ENCODE assay signal across 13 cellular contexts in genomic region chr11:114496915-114497314, GRCh38.
"Had no signal": no experiment of that assay in that cellular context is flagged by ENCODE, and none has a peak within 500 bp of the region (broad histone marks: within the 10 kb centered on the region; RNA-seq: fewer than 3 reads in every experiment).

No MANE protein-coding gene starts in this region.

- H3K27me3 ChIP-seq: esophagus squamous epithelium, heart right ventricle, upper lobe of right lung had no signal

- H3K36me3 ChIP-seq: esophagus squamous epithelium, heart right ventricle, left ventricle myocardium inferior, upper lobe of right lung had no signal

- H3K4me1 ChIP-seq: esophagus squamous epithelium, heart right ventricle, left ventricle myocardium inferior, upper lobe of right lung had no signal

- H3K36me3 Mint-ChIP-seq: activated CD4-positive, alpha-beta memory T cell treated with anti-CD3 and anti-CD28 coated beads for 36 hours; stimulated activated naive B cell treated with anti-CD40 and anti-IgM and Interleukin-4, amounts not matched to agents 10 μg/mL and 1 μg/mL and 100 μg/mL, for 72 hours had no signal

- DNase-seq: activated CD4-positive, alpha-beta memory T cell treated with anti-CD3 and anti-CD28 coated beads for 36 hours; activated CD4-positive, alpha-beta T cell treated with anti-CD3 and anti-CD28 coated beads for 4 hours; activated T-cell treated with anti-CD3 and anti-CD28 coated beads for 4 hours; cerebellar nuclear complex; cortex of kidney; esophagus squamous epithelium; heart right ventricle; left ventricle myocardium inferior; retina; stimulated activated naive B cell treated with anti-CD40 and anti-IgM and Interleukin-4, amounts not matched to agents 10 μg/mL and 1 μg/mL and 100 μg/mL, for 72 hours; upper lobe of right lung had no signal

- H3K9me3 Mint-ChIP-seq: activated T-helper 1 cell treated with anti-CD3 and anti-CD28 coated beads, Interleukin-12 subunit alpha, Interleukin-12 subunit beta, Interleukin-2, Interleukin-4 antibody, amounts not matched to agents 30 ng/mL and 10 ng/mL and 1 ng/mL, durations not matched to agents 14 hours and 24 hours and 36 hours had no signal

- H3K9me3 ChIP-seq: esophagus squamous epithelium had no signal

- H3K4me1 Mint-ChIP-seq: stimulated activated naive B cell treated with anti-CD40 and anti-IgM and Interleukin-4, amounts not matched to agents 10 μg/mL and 1 μg/mL and 100 μg/mL, for 72 hours had no signal

- H3K27ac Mint-ChIP-seq: activated CD4-positive, alpha-beta memory T cell treated with anti-CD3 and anti-CD28 coated beads for 36 hours; activated naive CD8-positive, alpha-beta T cell; activated T-helper 1 cell treated with anti-CD3 and anti-CD28 coated beads, Interleukin-12 subunit alpha, Interleukin-12 subunit beta, Interleukin-2, Interleukin-4 antibody, amounts not matched to agents 30 ng/mL and 10 ng/mL and 1 ng/mL, durations not matched to agents 14 hours and 24 hours and 36 hours; stimulated activated naive B cell treated with anti-CD40 and anti-IgM and Interleukin-4, amounts not matched to agents 10 μg/mL and 1 μg/mL and 100 μg/mL, for 72 hours had no signal

- H3K27ac ChIP-seq: esophagus squamous epithelium, heart right ventricle, left ventricle myocardium inferior, upper lobe of right lung had no signal

- ATAC-seq: heart right ventricle; stimulated activated naive B cell treated with anti-CD40 and anti-IgM and Interleukin-4, amounts not matched to agents 10 μg/mL and 1 μg/mL and 100 μg/mL, for 72 hours; upper lobe of right lung had no signal

- H3K4me3 ChIP-seq: esophagus squamous epithelium, heart right ventricle, left ventricle myocardium inferior, upper lobe of right lung had no signal

- H3K4me3 Mint-ChIP-seq: activated CD4-positive, alpha-beta memory T cell treated with anti-CD3 and anti-CD28 coated beads for 36 hours; activated naive CD8-positive, alpha-beta T cell; activated T-helper 1 cell treated with anti-CD3 and anti-CD28 coated beads, Interleukin-12 subunit alpha, Interleukin-12 subunit beta, Interleukin-2, Interleukin-4 antibody, amounts not matched to agents 30 ng/mL and 10 ng/mL and 1 ng/mL, durations not matched to agents 14 hours and 24 hours and 36 hours; stimulated activated naive B cell treated with anti-CD40 and anti-IgM and Interleukin-4, amounts not matched to agents 10 μg/mL and 1 μg/mL and 100 μg/mL, for 72 hours had no signal
